In genomic region chr1:35505911-35506798, GRCh38 we compare ENCODE assay signal across 8 cellular contexts. TPM values are rescaled to one million over a fixed set of nuclear protein-coding genes. Genes with fewer than 3 reads are reported as not detected.
DNase-seq lines count a peak whose midpoint lies in the region; ATAC-seq lines count a peak whose summit lies in the region.

No MANE protein-coding gene starts in this region.

- WGBS in GM23248 (ENCODE audit: low coverage in 1 of 2, low lambda C conversion rate in 2 of 2, missing lambda C conversion rate in 2 of 2), 2 experiments = 72 to 75% methylated on average over 4 of the region's 4 CpGs

- H3K9me3 Mint-ChIP-seq in activated naive CD8-positive, alpha-beta T cell treated with anti-CD3 and anti-CD28 coated beads for 36 hours = no peaks in the 10 kb centered on the region

- H4K20me1 ChIP-seq in GM23248 (ENCODE audit: insufficient read depth) = peaks cover 29% of the 10 kb centered on the region; the same call in 1 of the 2 replicates

- H3K4me1 ChIP-seq in GM23248 (ENCODE audit: insufficient read depth) = peaks cover 17% of the 10 kb centered on the region
- no peaks in the 10 kb centered on the region for H3K4me1 ChIP-seq in HAP-1

- H3K27me3 ChIP-seq in GM23248 (replicated peaks; ENCODE audit: insufficient read depth) = no peaks in the 10 kb centered on the region
- no peaks in the 10 kb centered on the region for H3K27me3 ChIP-seq in HAP-1 (ENCODE audit: low read depth)

- peaks cover 46% of the 10 kb centered on the region for H3K4me1 Mint-ChIP-seq in activated naive CD8-positive, alpha-beta T cell treated with anti-CD3 and anti-CD28 coated beads for 36 hours

- H3K9ac ChIP-seq in GM23248 = no peak overlapping the region

- H3K27ac ChIP-seq in GM23248 = no peak overlapping the region

- H3K27me3 Mint-ChIP-seq in activated naive CD8-positive, alpha-beta T cell treated with anti-CD3 and anti-CD28 coated beads for 36 hours = no peaks in the 10 kb centered on the region

- H3K9me3 ChIP-seq in GM23248 (ENCODE audit: low read depth) (no peaks in the 10 kb centered on the region), HAP-1 (no peaks in the 10 kb centered on the region)

- intact Hi-C loops in left colon (cut with DNase I, micrococcal nuclease) = no loop called here

- peak overlapping the region; percentile 70 for H3K27ac Mint-ChIP-seq in activated naive CD8-positive, alpha-beta T cell treated with anti-CD3 and anti-CD28 coated beads for 36 hours

- H3K79me2 ChIP-seq in GM23248 (ENCODE audit: insufficient read depth) = peaks cover 34% of the 10 kb centered on the region; the same call in 1 of the 2 replicates

- peak overlapping the region; percentile 41 for H3K4me2 ChIP-seq in GM23248 (ENCODE audit: unreplicated experiment)

- H3K36me3 Mint-ChIP-seq in activated naive CD8-positive, alpha-beta T cell treated with anti-CD3 and anti-CD28 coated beads for 36 hours = peaks cover 27% of the 10 kb centered on the region

- DNase-seq in Daoy (ENCODE audit: low read depth) (peak; percentile 83), GM23248 (peak; percentile 83), OCI-M1 (lab: John Stamatoyannopoulos, UW) (peak; percentile 59), left colon (no peak), HAP-1 (ENCODE audit: low spot score in 2 of 2) (no peak)
- peak; percentile 30 for DNase-seq in activated naive CD8-positive, alpha-beta T cell treated with anti-CD3 and anti-CD28 coated beads for 36 hours

- peak; percentile 69 for ATAC-seq in left colon
- no peak for ATAC-seq in HG03280 (IDR thresholded peaks at IDR 0.05; ENCODE audit: unreplicated experiment)
- ATAC-seq in HG02798 (IDR thresholded peaks at IDR 0.05; ENCODE audit: poor library complexity, unreplicated experiment) = no peak

- H3K9me2 ChIP-seq in GM23248 (ENCODE audit: insufficient read depth) = no peaks in the 10 kb centered on the region

- peaks cover 25% of the 10 kb centered on the region; the same call in 1 of the 2 replicates for H3F3A ChIP-seq in GM23248 (ENCODE audit: insufficient read depth)

- in situ Hi-C loops in GM23248 (cut with MboI) = no loop called here
- in situ Hi-C loops in HAP-1 (cut with MboI; ENCODE audit: low sequenced_read_pairs) = no loop called here

- H3K4me3 ChIP-seq in GM23248 = no peak overlapping the region
- H3K4me3 ChIP-seq in HAP-1 = no peak overlapping the region

- peak overlapping the region; percentile 5 for H3K4me3 Mint-ChIP-seq in activated naive CD8-positive, alpha-beta T cell treated with anti-CD3 and anti-CD28 coated beads for 36 hours

- H3K36me3 ChIP-seq in GM23248 (ENCODE audit: low read depth) (no peaks in the 10 kb centered on the region), HAP-1 (replicated peaks) (peaks cover 15% of the 10 kb centered on the region)

- no peak overlapping the region for H2AFZ ChIP-seq in GM23248

RNA-seq across cellular contexts. Expression of gene KIAA0319L, which starts 51.0 kb away (rescaled TPM):
- total RNA-seq in Daoy (2014; rRNA removed; shearing (Covaris generic)) = 12.1 and 16.1 TPM in 2 replicates
- 24.4 and 28.3 TPM in 2 replicates for total RNA-seq in GM23248 (2014; rRNA removed; shearing (Covaris generic))
- 16.6 and 18.1 TPM in 2 replicates for polyA plus RNA-seq in GM23248 (2016; fragmentation: Nextera tagmentation; extraction: Ambion mirVana)
- 10 to 100 TPM; 17.2 to 18.3 TPM for total RNA-seq in activated naive CD8-positive, alpha-beta T cell treated with anti-CD3 and anti-CD28 coated beads for 36 hours
- total RNA-seq in left colon = 10 to 100 TPM; 74.0 to 84.4 TPM

RNA-seq across cellular contexts. Expression of gene NCDN, which starts 51.4 kb away (rescaled TPM):
- total RNA-seq in Daoy (2014; rRNA removed; shearing (Covaris generic)) = 21.7 and 26.4 TPM in 2 replicates
- total RNA-seq in GM23248 (2014; rRNA removed; shearing (Covaris generic)) = 34.1 and 39.7 TPM in 2 replicates
- 29.6 and 30.2 TPM in 2 replicates for polyA plus RNA-seq in GM23248 (2016; fragmentation: Nextera tagmentation; extraction: Ambion mirVana)
- 10 to 100 TPM; 31.3 to 36.0 TPM for total RNA-seq in activated naive CD8-positive, alpha-beta T cell treated with anti-CD3 and anti-CD28 coated beads for 36 hours
- total RNA-seq in left colon = 10 to 100 TPM in 1 of 2 donors, 1 to 10 TPM in 1; 8.6 to 11.2 TPM

Comparison
In these comparisons a context has a peak if more than half of its experiments do, and no peak if none do; other contexts are left out.
1. DNase-seq: peak in Daoy (single experiment), GM23248 (single experiment), OCI-M1 (single experiment) and activated naive CD8-positive, alpha-beta T cell treated with anti-CD3 and anti-CD28 coated beads for 36 hours (single experiment); none in left colon (0 of 2) and HAP-1 (0 of 2).